21 cellular contexts compared by ENCODE assay signal in the genomic region with DNA sequence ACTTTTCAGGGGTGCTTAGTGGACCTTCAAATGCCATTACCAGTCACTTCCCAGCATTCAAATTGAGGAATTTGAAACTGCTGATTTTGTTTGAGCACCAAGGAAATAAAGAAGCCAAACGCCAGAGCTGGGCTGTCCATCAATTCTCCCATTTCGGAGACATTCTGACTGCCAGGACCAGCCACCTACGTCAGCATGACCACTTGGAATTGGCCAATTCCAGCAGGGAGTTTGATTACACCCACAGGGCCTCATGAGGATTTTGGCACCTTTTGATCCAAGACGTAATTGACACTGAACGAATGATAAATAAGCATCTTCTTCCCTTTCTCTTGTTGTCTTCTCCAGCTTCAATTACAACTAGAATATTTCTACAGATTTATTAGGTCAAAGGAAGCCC. TPM values are rescaled to one million over a fixed set of nuclear protein-coding genes. Genes with fewer than 3 reads are reported as not detected.
"Had no signal": no experiment of that assay in that cellular context is flagged by ENCODE, and none has a peak within 500 bp of the region (broad histone marks: within the 10 kb centered on the region; RNA-seq: fewer than 3 reads in every experiment).

No MANE protein-coding gene starts in this region.

- H3K27ac ChIP-seq: SJSA1, SK-N-MC had no signal

- DNase-seq: KBM-7, MV-4-11, NCI-H1048, NCI-H1105, NCI-H1417, NCI-H1436 treated with DMSO at 0.1 percent for 48 hours, NCI-H1694, NCI-H187 treated with DMSO at 0.1 percent for 48 hours, NCI-H2029 treated with DMSO at 0.1 percent for 48 hours, NCI-H2171 treated with DMSO at 0.1 percent for 48 hours, NCI-H345, NCI-H446 treated with DMSO at 0.1 percent for 48 hours, NCI-H526 treated with DMSO at 0.1 percent for 48 hours, NCI-H774, Right ventricle myocardium superior, RPMI8226, SIG-M5 had no signal

- H3K4me1 ChIP-seq: SJSA1 had no signal

- H3K36me3 ChIP-seq: SJSA1 had no signal

- H3K4me3 ChIP-seq: SJSA1, SK-N-MC had no signal

- H3K9me3 ChIP-seq: SJSA1 had no signal

RNA-seq across cellular contexts. Expression of a gene that starts 40.2 kb away (rescaled TPM):
- total RNA-seq: HT-29, MCF 10A, Right ventricle myocardium superior had no signal
